15 cellular contexts compared by ENCODE assay signal in the genomic region with DNA sequence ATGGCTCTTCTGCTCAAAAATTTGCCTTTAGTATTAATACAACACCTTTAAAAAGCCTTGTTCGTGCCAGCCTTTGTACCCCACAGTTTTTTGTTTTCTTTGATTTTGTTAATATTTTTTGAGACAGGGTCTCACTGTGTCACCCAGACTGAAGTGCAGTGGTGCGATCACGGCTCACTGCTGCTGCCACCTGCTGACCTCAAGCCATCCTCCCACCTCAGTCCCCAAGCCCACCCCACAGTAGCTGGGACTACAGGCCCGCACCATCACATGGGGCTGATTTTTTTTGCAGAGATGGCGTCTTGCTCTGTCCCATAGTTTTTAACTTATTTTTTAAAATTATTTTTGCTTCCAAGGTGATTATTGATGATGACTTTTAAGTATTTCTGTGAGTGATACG.
A peak's percentile ranks its signal among the peaks of the same experiment; 100 is the strongest.
DNase-seq lines count a peak whose midpoint lies in the region; ATAC-seq, FAIRE-seq and TF ChIP-seq lines count a peak whose summit lies in the region.
"Had no signal": no experiment of that assay in that cellular context is flagged by ENCODE, and none has a peak within 500 bp of the region (broad histone marks: within the 10 kb centered on the region; RNA-seq: fewer than 3 reads in every experiment).

No MANE protein-coding gene starts in this region.

- H3K36me3 ChIP-seq in A673 (ENCODE audit: insufficient read depth, low read length, poor library complexity, severe bottlenecking) (no peaks in the 10 kb centered on the region), GM23338 (ENCODE audit: insufficient read depth) (no peaks in the 10 kb centered on the region), hepatocyte (replicated peaks; ENCODE audit: insufficient read depth, low read depth) (no peaks in the 10 kb centered on the region)

- H3K27ac Mint-ChIP-seq in GM23338: no peak overlapping the region
- H3K27ac Mint-ChIP-seq in activated CD8-positive, alpha-beta memory T cell treated with anti-CD3 and anti-CD28 coated beads, Interleukin-2, amount 10 ng/mL, durations not matched to agents 7 days and 5 days: no peak overlapping the region
- H3K27ac Mint-ChIP-seq: activated T-cell treated with anti-CD3 and anti-CD28 coated beads, Interleukin-2, amount 50 U/mL, for 24 hours; T-helper 2 cell treated with Interferon-gamma antibody and Interleukin-4, amounts not matched to agents 5 μg/mL and 100 μg/mL, for 36 hours had no signal

- no TSS peak for BruUV-seq in A673 (replicated peaks; lab: Mats Ljungman, UMichigan)

- H3K27me3 ChIP-seq in A673 (replicated peaks; ENCODE audit: insufficient read depth, low read depth, low read length, poor library complexity): peaks cover 4% of the 10 kb centered on the region
- no peaks in the 10 kb centered on the region for H3K27me3 ChIP-seq in GM23338 (ENCODE audit: insufficient read depth)
- H3K27me3 ChIP-seq in hepatocyte: no peaks in the 10 kb centered on the region

- H3K4me3 ChIP-seq in A673 (ENCODE audit: low read depth, low read length, poor library complexity, severe bottlenecking) (no peak overlapping the region), GM23338 (no peak overlapping the region), hepatocyte (no peak overlapping the region)

- whole genome bisulfite sequencing in hepatocyte (ENCODE audit: low lambda C conversion rate, missing lambda C conversion rate): 40% methylated on average over 6 of the region's 6 CpGs

- no peaks in the 10 kb centered on the region for H3F3A ChIP-seq in GM23338 (replicated peaks; ENCODE audit: low read depth)

- H3K27ac ChIP-seq in A673 (ENCODE audit: low read depth, low read length, poor library complexity, severe bottlenecking) (no peak overlapping the region), GM23338 (ENCODE audit: low read depth) (no peak overlapping the region), hepatocyte (no peak overlapping the region)

- H2AFZ ChIP-seq in GM23338 (no peak overlapping the region), hepatocyte (no peak overlapping the region)

- intact Hi-C loops in A673 (cut with micrococcal nuclease; ENCODE audit: unreplicated experiment): loop anchor here (5.0 kb wide), 1 partner anchor 101 kb away; no protein-coding TSS in a partner anchor

- H4K20me1 ChIP-seq in GM23338 (replicated peaks; ENCODE audit: insufficient read depth) (no peaks in the 10 kb centered on the region), hepatocyte (ENCODE audit: insufficient read depth, poor library complexity, severe bottlenecking) (no peaks in the 10 kb centered on the region)

- no peaks in the 10 kb centered on the region for H3K79me2 ChIP-seq in GM23338 (replicated peaks; ENCODE audit: insufficient read depth)
- H3K79me2 ChIP-seq in hepatocyte: no peaks in the 10 kb centered on the region

- H3K27me3 Mint-ChIP-seq in GM23338 (ENCODE audit: insufficient read depth, low read depth, poor library complexity): no peaks in the 10 kb centered on the region
- H3K27me3 Mint-ChIP-seq in activated CD8-positive, alpha-beta memory T cell treated with anti-CD3 and anti-CD28 coated beads, Interleukin-2, amount 10 ng/mL, durations not matched to agents 7 days and 5 days: no peaks in the 10 kb centered on the region

- H3K9me2 ChIP-seq in GM23338 (ENCODE audit: insufficient read depth) (no peaks in the 10 kb centered on the region), hepatocyte (replicated peaks; ENCODE audit: insufficient read depth) (no peaks in the 10 kb centered on the region)

- no peaks in the 10 kb centered on the region for H3K4me1 ChIP-seq in A673 (ENCODE audit: insufficient read depth, low read length, poor library complexity, severe bottlenecking)
- H3K4me1 ChIP-seq in GM23338 (ENCODE audit: insufficient read depth): no peaks in the 10 kb centered on the region
- no peaks in the 10 kb centered on the region for H3K4me1 ChIP-seq in hepatocyte (ENCODE audit: insufficient read depth)

- peak; percentile 74 for ATAC-seq in GM23338
- ATAC-seq in activated CD8-positive, alpha-beta memory T cell treated with anti-CD3 and anti-CD28 coated beads, Interleukin-2, amount 10 ng/mL, durations not matched to agents 7 days and 5 days: no peak

- CTCF ChIA-PET in A673 (lab: Charles Lee): no interaction called here
- CTCF ChIA-PET in activated CD8-positive, alpha-beta memory T cell treated with anti-CD3 and anti-CD28 coated beads, Interleukin-2, amount 10 ng/mL, durations not matched to agents 7 days and 5 days (lab: Charles Lee): no interaction called here

- H3K9me3 ChIP-seq in A673 (ENCODE audit: low read depth, low read length, poor library complexity, severe bottlenecking) (no peaks in the 10 kb centered on the region), hepatocyte (ENCODE audit: low read depth) (no peaks in the 10 kb centered on the region)

- FAIRE-seq in H54 (lab: Jason Lieb, UNC): no peak

- TF ChIP-seq CTCF in A673 (conservative IDR thresholded peaks at IDR 0.05; ENCODE audit: low read depth, low read length) (peak; percentile 65), GM23338 (conservative IDR thresholded peaks at IDR 0.05; ENCODE audit: low read depth in 2 of 2) (peak in 1 of 2 experiments; percentile 63; a peak in 3 of 4 replicates), hepatocyte (IDR thresholded peaks at IDR 0.05; ENCODE audit: poor library complexity) (peak; percentile 49)

- no peak overlapping the region for H3K4me3 Mint-ChIP-seq in GM23338
- no peak overlapping the region for H3K4me3 Mint-ChIP-seq in activated CD8-positive, alpha-beta memory T cell treated with anti-CD3 and anti-CD28 coated beads, Interleukin-2, amount 10 ng/mL, durations not matched to agents 7 days and 5 days
- H3K4me3 Mint-ChIP-seq: activated T-cell treated with anti-CD3 and anti-CD28 coated beads, Interleukin-2, amount 50 U/mL, for 24 hours; T-helper 2 cell treated with Interferon-gamma antibody and Interleukin-4, amounts not matched to agents 5 μg/mL and 100 μg/mL, for 36 hours had no signal

- peak; percentile 21 for DNase-seq in A673 (ENCODE audit: low spot score)
- peak; percentile 13 for DNase-seq in GM23338 (ENCODE audit: low spot score)
- peak; percentile 13 for DNase-seq in RPMI8226
- peak; percentile 10 for DNase-seq in hepatocyte (ENCODE audit: low spot score)
- DNase-seq in activated CD8-positive, alpha-beta memory T cell treated with anti-CD3 and anti-CD28 coated beads, Interleukin-2, amount 10 ng/mL, durations not matched to agents 7 days and 5 days: no peak
- DNase-seq in H54 (ENCODE audit: insufficient read length, low spot score): no peak
- no peak for DNase-seq in NCI-H1048 (lab: John Stamatoyannopoulos, UW)
- no peak for DNase-seq in globus pallidus (ENCODE audit: low spot score)
- DNase-seq: activated T-cell treated with anti-CD3 and anti-CD28 coated beads, Interleukin-2, amount 50 U/mL, for 24 hours; anterior cingulate cortex; erythroblast; NCI-H1436; stimulated activated CD4-positive, alpha-beta T cell treated with anti-CD3 and anti-CD28 coated beads, Interleukin-2, amount 100 ng/mL, for 24 hours; stimulated activated naive CD4-positive, alpha-beta T cell treated with Interleukin-2 at 50 U/mL for 16 hours had no signal

- 0 out of 3 replicates have a peak, but pooled peaks cover 3% of the 10 kb centered on the region for H3K36me3 Mint-ChIP-seq in GM23338 (ENCODE audit: low read depth)
- no peaks in the 10 kb centered on the region for H3K36me3 Mint-ChIP-seq in activated CD8-positive, alpha-beta memory T cell treated with anti-CD3 and anti-CD28 coated beads, Interleukin-2, amount 10 ng/mL, durations not matched to agents 7 days and 5 days

- no peak for TF ChIP-seq POLR2A in H54 (IDR thresholded peaks at IDR 0.05; ENCODE audit: low read depth, low read length)

- POLR2A ChIA-PET in A673 (lab: Charles Lee; ENCODE audit: low non-redundant PET): no interaction called here

- H3K4me1 Mint-ChIP-seq in GM23338: 0 out of 3 replicates have a peak, but pooled peaks cover 3% of the 10 kb centered on the region
- no peaks in the 10 kb centered on the region for H3K4me1 Mint-ChIP-seq in activated CD8-positive, alpha-beta memory T cell treated with anti-CD3 and anti-CD28 coated beads, Interleukin-2, amount 10 ng/mL, durations not matched to agents 7 days and 5 days

- peaks cover 3% of the 10 kb centered on the region; the same call in 1 of the 3 replicates for H3K9me3 Mint-ChIP-seq in GM23338
- H3K9me3 Mint-ChIP-seq in activated CD8-positive, alpha-beta memory T cell treated with anti-CD3 and anti-CD28 coated beads, Interleukin-2, amount 10 ng/mL, durations not matched to agents 7 days and 5 days (ENCODE audit: low read depth): no peaks in the 10 kb centered on the region
- H3K9me3 Mint-ChIP-seq: activated T-cell treated with anti-CD3 and anti-CD28 coated beads, Interleukin-2, amount 50 U/mL, for 24 hours; T-helper 2 cell treated with Interferon-gamma antibody and Interleukin-4, amounts not matched to agents 5 μg/mL and 100 μg/mL, for 36 hours had no signal

- H3K4me2 ChIP-seq in GM23338 (no peak overlapping the region), hepatocyte (no peak overlapping the region)

TF ChIP-seq in GM23338, 12 proteins besides CTCF, POLR2A, EP300 and RAD21 (continues in another document):
- no peak for TF ChIP-seq ETS1 (IDR thresholded peaks at IDR 0.05)
- no peak for TF ChIP-seq JUNB (IDR thresholded peaks at IDR 0.05; ENCODE audit: unreplicated experiment)
- no peak for TF ChIP-seq CREB1 (CRISPR knock-in tag; IDR thresholded peaks at IDR 0.05; ENCODE audit: low read depth)
- TF ChIP-seq EZH2phosphoT487 (IDR thresholded peaks at IDR 0.05; ENCODE audit: unreplicated experiment): no peak
- no peak for TF ChIP-seq ZNF331 (CRISPR knock-in tag; IDR thresholded peaks at IDR 0.05; ENCODE audit: low read depth)

Comparison
In these comparisons a context has a peak if more than half of its experiments do, and no peak if none do; other contexts are left out.
1. DNase-seq: peak in A673 (single experiment), GM23338 (single experiment), RPMI8226 (single experiment) and hepatocyte (single experiment); none in activated CD8-positive, alpha-beta memory T cell treated with anti-CD3 and anti-CD28 coated beads, Interleukin-2, amount 10 ng/mL, durations not matched to agents 7 days and 5 days (single experiment), H54 (single experiment), NCI-H1048 (single experiment) and globus pallidus (single experiment).